17 cellular contexts compared by ENCODE assay signal in genomic region chr9:109015026-109015280, GRCh38. TPM values are rescaled to one million over a fixed set of nuclear protein-coding genes. Genes with fewer than 3 reads are reported as not detected.
A peak's percentile ranks its signal among the peaks of the same experiment; 100 is the strongest.
DNase-seq lines count a peak whose midpoint lies in the region; ATAC-seq and TF ChIP-seq lines count a peak whose summit lies in the region.
"Had no signal": no experiment of that assay in that cellular context is flagged by ENCODE, and none has a peak within 500 bp of the region (broad histone marks: within the 10 kb centered on the region; RNA-seq: fewer than 3 reads in every experiment).

No MANE protein-coding gene starts in this region.

- H3K27me3 ChIP-seq in lower lobe of right lung (ENCODE audit: low read depth), result no peaks in the 10 kb centered on the region
- H3K27me3 ChIP-seq in thymus (ENCODE audit: control insufficient read depth, insufficient read depth), result no peaks in the 10 kb centered on the region
- H3K27me3 ChIP-seq: heart left ventricle had no signal

- H3K9me3 Mint-ChIP-seq in HFFc6, result no peaks in the 10 kb centered on the region
- H3K9me3 Mint-ChIP-seq: activated naive CD4-positive, alpha-beta T cell treated with anti-CD3 and anti-CD28 coated beads for 36 hours; neural crest cell; stimulated activated effector memory CD8-positive, alpha-beta T cell treated with anti-CD3 and anti-CD28 coated beads, Interleukin-12 subunit alpha, Interleukin-12 subunit beta, amount 100 ng/mL, for 72 hours had no signal

- H3K27ac ChIP-seq in lower lobe of right lung (peak overlapping the region; percentile 87), thymus (ENCODE audit: low read depth) (peak overlapping the region; percentile 42)

- no peak for ATAC-seq in lower lobe of right lung
- ATAC-seq: activated CD4-positive, CD25-positive, alpha-beta regulatory T cell treated with anti-CD3 and anti-CD28 coated beads, Interleukin-2, amount 50 U/mL, for 24 hours; heart left ventricle; stimulated activated effector memory CD8-positive, alpha-beta T cell treated with anti-CD3 and anti-CD28 coated beads, Interleukin-12 subunit alpha, Interleukin-12 subunit beta, amount 100 ng/mL, for 72 hours had no signal

- no peak for TF ChIP-seq CTCF in HFFc6 (IDR thresholded peaks at IDR 0.05)
- TF ChIP-seq CTCF in lower lobe of right lung (IDR thresholded peaks at IDR 0.05), result no peak

- H3K4me3 ChIP-seq in lower lobe of right lung, result no peak overlapping the region
- H3K4me3 ChIP-seq in thymus (ENCODE audit: low read length), result no peak overlapping the region
- H3K4me3 ChIP-seq: heart left ventricle had no signal

- no peaks in the 10 kb centered on the region for H3K9me3 ChIP-seq in lower lobe of right lung
- no peaks in the 10 kb centered on the region for H3K9me3 ChIP-seq in thymus (ENCODE audit: control insufficient read depth)
- H3K9me3 ChIP-seq: heart left ventricle had no signal

- DNase-seq in HFFc6 (no peak), amniotic epithelial cell (ENCODE audit: low read depth) (peak; percentile 68), lower lobe of right lung (no peak), NK-92 (lab: John Stamatoyannopoulos, UW; ENCODE audit: unreplicated experiment) (no peak), NCI-H2107 treated with DMSO at 0.1 percent for 48 hours (lab: John Stamatoyannopoulos, UW; ENCODE audit: unreplicated experiment) (no peak), HuH-7 (ENCODE audit: low spot score) (no peak)
- DNase-seq: activated CD8-positive, alpha-beta memory T cell treated with anti-CD3 and anti-CD28 coated beads, Interleukin-2, amount 50 U/mL, for 4 hours; activated naive CD4-positive, alpha-beta T cell treated with anti-CD3 and anti-CD28 coated beads for 36 hours; EL; heart left ventricle; NCI-H1930; NCI-H526; T-helper 1 cell had no signal

- peaks cover 58% of the 10 kb centered on the region for H3K4me1 ChIP-seq in lower lobe of right lung
- peaks cover 7% of the 10 kb centered on the region for H3K4me1 ChIP-seq in thymus (ENCODE audit: control insufficient read depth, insufficient read depth, low read length)

- H3K4me1 Mint-ChIP-seq in HFFc6 (ENCODE audit: low read depth), result peaks cover 50% of the 10 kb centered on the region

- H3K4me3 Mint-ChIP-seq in HFFc6, result no peak overlapping the region
- H3K4me3 Mint-ChIP-seq: activated naive CD4-positive, alpha-beta T cell treated with anti-CD3 and anti-CD28 coated beads for 36 hours; stimulated activated effector memory CD8-positive, alpha-beta T cell treated with anti-CD3 and anti-CD28 coated beads, Interleukin-12 subunit alpha, Interleukin-12 subunit beta, amount 100 ng/mL, for 72 hours had no signal

- peaks cover 23% of the 10 kb centered on the region for H3K36me3 Mint-ChIP-seq in HFFc6 (ENCODE audit: low read depth)

- peak overlapping the region; percentile 87; the same call in 1 of the 2 replicates for H3K27ac Mint-ChIP-seq in HFFc6
- H3K27ac Mint-ChIP-seq: activated naive CD4-positive, alpha-beta T cell treated with anti-CD3 and anti-CD28 coated beads for 36 hours; stimulated activated effector memory CD8-positive, alpha-beta T cell treated with anti-CD3 and anti-CD28 coated beads, Interleukin-12 subunit alpha, Interleukin-12 subunit beta, amount 100 ng/mL, for 72 hours had no signal

- 94% methylated on average over 2 of the region's 2 CpGs for WGBS in thymus

- intact Hi-C loops in lower lobe of right lung (cut with DNase I), result no loop called here

- H3K36me3 ChIP-seq in lower lobe of right lung (peaks cover 6% of the 10 kb centered on the region), thymus (ENCODE audit: control insufficient read depth, insufficient read depth) (no peaks in the 10 kb centered on the region)

- peaks cover 5% of the 10 kb centered on the region for H3K27me3 Mint-ChIP-seq in HFFc6 (ENCODE audit: insufficient read depth)

RNA-seq across cellular contexts. Expression of gene CTNNAL1, which starts 1.7 kb away (rescaled TPM):
- total RNA-seq in HFFc6 (2021; fragmentation: NEBNext Ultra II Directional; extraction: Animal tissue kit (Norgen Biotek cat#: 25700)), result 100 to 1,000 TPM in 5 of 6 experiments, 10 to 100 TPM in 1; 95.3 to 112 (median 107) TPM
- total RNA-seq in lower lobe of right lung, result 35.2 TPM
- polyA plus RNA-seq in thymus, result 26.1 TPM
